In the genomic region with DNA sequence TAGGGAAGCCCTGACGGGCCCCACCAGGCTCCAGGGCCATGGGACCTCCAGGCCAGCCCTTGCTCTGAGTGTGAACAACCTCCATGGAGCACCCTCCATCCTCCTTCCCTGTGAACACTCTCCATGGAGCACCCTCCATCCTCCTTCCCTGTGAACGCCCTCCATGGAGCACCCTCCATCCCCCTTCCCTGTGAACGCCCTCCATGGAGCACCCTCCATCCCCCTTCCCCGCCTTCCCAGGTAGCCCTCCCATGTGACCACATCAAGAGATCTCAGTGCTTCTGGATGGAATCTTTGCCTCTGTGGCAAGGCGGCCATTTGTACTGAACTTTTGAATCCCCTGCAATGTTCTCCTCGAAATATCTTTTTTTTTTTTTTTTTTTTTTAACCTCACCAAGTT, we compare ENCODE assay signal across 15 cellular contexts.
"Had no signal": no experiment of that assay in that cellular context is flagged by ENCODE, and none has a peak within 500 bp of the region (broad histone marks: within the 10 kb centered on the region; RNA-seq: fewer than 3 reads in every experiment).

No MANE protein-coding gene starts in this region.

- H3K9me3 ChIP-seq: body of pancreas, SK-N-SH, tibial nerve had no signal

- H3K27ac Mint-ChIP-seq: activated CD4-positive, alpha-beta memory T cell treated with anti-CD3 and anti-CD28 coated beads, Interleukin-2, amount 10 ng/mL, durations not matched to agents 7 days and 5 days; stimulated activated naive CD8-positive, alpha-beta T cell treated with anti-CD3 and anti-CD28 coated beads, Interleukin-15, Interleukin-2, amounts not matched to agents 100 ng/mL and 50 ng/mL, for 24 hours; T-helper 2 cell treated with Interferon-gamma antibody and Interleukin-4, amounts not matched to agents 5 μg/mL and 100 μg/mL, for 36 hours had no signal

- H3K9me3 Mint-ChIP-seq: activated CD4-positive, alpha-beta memory T cell treated with anti-CD3 and anti-CD28 coated beads, Interleukin-2, amount 10 ng/mL, durations not matched to agents 7 days and 5 days; activated naive CD4-positive, alpha-beta T cell treated with anti-CD3 and anti-CD28 coated beads, Interleukin-2, amount 50 U/mL, for 72 hours; naive thymus-derived CD8-positive, alpha-beta T cell; stimulated activated naive CD8-positive, alpha-beta T cell treated with anti-CD3 and anti-CD28 coated beads, Interleukin-15, Interleukin-2, amounts not matched to agents 100 ng/mL and 50 ng/mL, for 24 hours; T-helper 2 cell treated with Interferon-gamma antibody and Interleukin-4, amounts not matched to agents 5 μg/mL and 100 μg/mL, for 36 hours had no signal

- H3K27me3 ChIP-seq: body of pancreas, tibial nerve had no signal

- H3K9ac ChIP-seq: SK-N-SH had no signal

- H3K4me2 ChIP-seq: SK-N-SH had no signal

- DNase-seq: activated CD4-positive, alpha-beta memory T cell treated with anti-CD3 and anti-CD28 coated beads, Interleukin-2, amount 10 ng/mL, durations not matched to agents 7 days and 5 days; activated CD4-positive, alpha-beta T cell treated with anti-CD3 and anti-CD28 coated beads for 36 hours; amygdala; body of pancreas; foreskin fibroblast; left ventricle myocardium superior; naive thymus-derived CD8-positive, alpha-beta T cell; SHP77; SK-N-SH; stimulated activated CD4-positive, alpha-beta T cell treated with anti-CD3 and anti-CD28 coated beads, Interleukin-12 subunit alpha, Interleukin-12 subunit beta, amount 100 ng/mL, for 4 hours; stimulated activated CD4-positive, alpha-beta T cell treated with anti-CD3 and anti-CD28 coated beads, Interleukin-1b, Interleukin-23, amount 100 ng/mL, for 48 hours had no signal

- ATAC-seq: activated CD4-positive, alpha-beta T cell treated with anti-CD3 and anti-CD28 coated beads for 36 hours; activated naive CD4-positive, alpha-beta T cell treated with anti-CD3 and anti-CD28 coated beads, Interleukin-2, amount 50 U/mL, for 72 hours; body of pancreas; left ventricle myocardium superior; naive thymus-derived CD8-positive, alpha-beta T cell had no signal

- H3K4me3 ChIP-seq: body of pancreas, tibial nerve had no signal

- H3K27me3 Mint-ChIP-seq: activated CD4-positive, alpha-beta memory T cell treated with anti-CD3 and anti-CD28 coated beads, Interleukin-2, amount 10 ng/mL, durations not matched to agents 7 days and 5 days; activated CD4-positive, alpha-beta T cell treated with anti-CD3 and anti-CD28 coated beads for 36 hours; naive thymus-derived CD8-positive, alpha-beta T cell; stimulated activated naive CD8-positive, alpha-beta T cell treated with anti-CD3 and anti-CD28 coated beads, Interleukin-15, Interleukin-2, amounts not matched to agents 100 ng/mL and 50 ng/mL, for 24 hours had no signal

- H3K36me3 ChIP-seq: tibial nerve had no signal

- H3K27ac ChIP-seq: body of pancreas had no signal

- H3K4me3 Mint-ChIP-seq: activated CD4-positive, alpha-beta memory T cell treated with anti-CD3 and anti-CD28 coated beads, Interleukin-2, amount 10 ng/mL, durations not matched to agents 7 days and 5 days; activated CD4-positive, alpha-beta T cell treated with anti-CD3 and anti-CD28 coated beads for 36 hours; stimulated activated naive CD8-positive, alpha-beta T cell treated with anti-CD3 and anti-CD28 coated beads, Interleukin-15, Interleukin-2, amounts not matched to agents 100 ng/mL and 50 ng/mL, for 24 hours; T-helper 2 cell treated with Interferon-gamma antibody and Interleukin-4, amounts not matched to agents 5 μg/mL and 100 μg/mL, for 36 hours had no signal
